Comparison of ENCODE assay signal across 9 cellular contexts in genomic region chr14:98741523-98741922, GRCh38.
"Had no signal": no experiment of that assay in that cellular context is flagged by ENCODE, and none has a peak within 500 bp of the region (broad histone marks: within the 10 kb centered on the region; RNA-seq: fewer than 3 reads in every experiment).

No MANE protein-coding gene starts in this region.

- H3K4me1 ChIP-seq: HAP-1 had no signal

- H3K9ac ChIP-seq: GM23248 had no signal

- H2AFZ ChIP-seq: GM23248 had no signal

- H3K4me3 ChIP-seq: GM23248, HAP-1 had no signal

- ATAC-seq: HCT116, HepG2 had no signal

- H3K9me3 ChIP-seq: HAP-1 had no signal

- DNase-seq: GM23248, GOT3, H7, HFFc6, KBM-7 had no signal

- H3K27ac ChIP-seq: GM23248, HL-60 had no signal

- H3K36me3 ChIP-seq: HAP-1 had no signal
